In the genomic region with DNA sequence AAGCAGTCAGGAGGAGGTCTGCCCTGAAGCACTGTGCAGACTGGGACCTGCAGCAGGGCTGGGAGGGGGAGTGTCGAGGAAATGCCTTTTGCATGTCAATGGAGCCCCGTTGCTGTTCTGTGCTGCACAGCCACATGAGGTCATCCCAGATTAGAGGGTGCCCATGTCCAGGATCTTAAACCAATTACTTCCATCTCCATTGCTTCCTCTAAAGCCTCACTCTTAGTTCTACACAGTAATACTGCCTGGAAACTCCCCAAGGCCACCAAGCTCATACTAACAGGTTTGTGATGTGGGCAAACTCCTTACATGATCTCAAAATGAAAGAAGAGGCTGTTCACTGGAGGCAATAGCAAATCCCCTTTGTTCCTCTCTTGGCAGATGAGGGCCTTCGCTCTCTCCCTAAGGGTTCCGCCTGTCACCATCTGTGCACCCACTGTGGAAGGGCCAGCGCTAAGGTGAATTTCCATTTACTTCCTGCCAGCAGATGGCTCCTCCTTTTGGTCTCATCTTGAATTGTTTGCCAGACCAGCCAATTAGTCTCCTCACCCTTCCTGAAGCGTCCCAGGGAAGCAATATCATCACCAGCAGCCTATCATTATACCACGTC, we compare ENCODE assay signal across 9 cellular contexts. TPM values are rescaled to one million over a fixed set of nuclear protein-coding genes. Genes with fewer than 3 reads are reported as not detected.
DNase-seq lines count a peak whose midpoint lies in the region; ATAC-seq and TF ChIP-seq lines count a peak whose summit lies in the region.
"Had no signal": no experiment of that assay in that cellular context is flagged by ENCODE, and none has a peak within 500 bp of the region (broad histone marks: within the 10 kb centered on the region; RNA-seq: fewer than 3 reads in every experiment).

No MANE protein-coding gene starts in this region.

- H3K27ac Mint-ChIP-seq in GM23338 (no peak overlapping the region), glutamatergic neuron (ENCODE audit: unreplicated experiment) (peak overlapping the region; percentile 99)

- H3F3A ChIP-seq in GM23338 (replicated peaks; ENCODE audit: low read depth), result no peaks in the 10 kb centered on the region

- peak overlapping the region; percentile 65; the same call in 1 of the 2 replicates for H3K4me2 ChIP-seq in GM23338

- no peaks in the 10 kb centered on the region for H3K9me3 ChIP-seq in effector memory CD4-positive, alpha-beta T cell (ENCODE audit: control insufficient read depth, low read length)

- H3K27me3 ChIP-seq in GM23338 (ENCODE audit: insufficient read depth), result no peaks in the 10 kb centered on the region
- H3K27me3 ChIP-seq in effector memory CD4-positive, alpha-beta T cell (replicated peaks; ENCODE audit: control insufficient read depth, insufficient read depth, low read length, poor library complexity, severe bottlenecking), result no peaks in the 10 kb centered on the region
- H3K27me3 ChIP-seq: dorsolateral prefrontal cortex had no signal

- 0 out of 2 replicates have a peak, but pooled peaks cover 4% of the 10 kb centered on the region for H3K9me2 ChIP-seq in GM23338 (ENCODE audit: insufficient read depth)

- no peak overlapping the region; the same call in 2 of the 3 replicates for H3K4me3 Mint-ChIP-seq in GM23338
- peak overlapping the region; percentile 77 for H3K4me3 Mint-ChIP-seq in glutamatergic neuron (ENCODE audit: unreplicated experiment)

- ATAC-seq in GM23338, result peak; percentile 91
- no peak for ATAC-seq in GM18867 (IDR thresholded peaks at IDR 0.05; ENCODE audit: unreplicated experiment)

- no peak overlapping the region for H3K4me3 ChIP-seq in GM23338
- no peak overlapping the region for H3K4me3 ChIP-seq in effector memory CD4-positive, alpha-beta T cell (ENCODE audit: insufficient read depth, low read depth, low read length, poor library complexity, severe bottlenecking)

- H4K20me1 ChIP-seq in GM23338 (replicated peaks; ENCODE audit: insufficient read depth), result no peaks in the 10 kb centered on the region

- no peaks in the 10 kb centered on the region for H3K36me3 ChIP-seq in GM23338 (ENCODE audit: insufficient read depth)
- H3K36me3 ChIP-seq in effector memory CD4-positive, alpha-beta T cell (ENCODE audit: control insufficient read depth, insufficient read depth, low read length), result no peaks in the 10 kb centered on the region

- no peaks in the 10 kb centered on the region for H3K79me2 ChIP-seq in GM23338 (replicated peaks; ENCODE audit: insufficient read depth)

- H3K4me1 ChIP-seq in GM23338 (ENCODE audit: insufficient read depth), result peaks cover 12% of the 10 kb centered on the region
- no peaks in the 10 kb centered on the region for H3K4me1 ChIP-seq in effector memory CD4-positive, alpha-beta T cell (ENCODE audit: control insufficient read depth, insufficient read depth, low read length, poor library complexity, severe bottlenecking)

- H3K27ac ChIP-seq in GM23338 (ENCODE audit: low read depth), result no peak overlapping the region
- no peak overlapping the region for H3K27ac ChIP-seq in effector memory CD4-positive, alpha-beta T cell (ENCODE audit: insufficient read depth, low read length, poor library complexity, severe bottlenecking)

- H3K27me3 Mint-ChIP-seq in GM23338 (ENCODE audit: insufficient read depth, low read depth, poor library complexity), result peaks cover 2% of the 10 kb centered on the region
- peaks cover 12% of the 10 kb centered on the region for H3K27me3 Mint-ChIP-seq in glutamatergic neuron (ENCODE audit: unreplicated experiment)

- H3K4me1 Mint-ChIP-seq in GM23338 (peaks cover 13% of the 10 kb centered on the region), glutamatergic neuron (ENCODE audit: low read depth, unreplicated experiment) (peaks cover 21% of the 10 kb centered on the region)

- no peaks in the 10 kb centered on the region for H3K36me3 Mint-ChIP-seq in GM23338 (ENCODE audit: low read depth)
- H3K36me3 Mint-ChIP-seq in glutamatergic neuron (ENCODE audit: unreplicated experiment), result no peaks in the 10 kb centered on the region

- TF ChIP-seq CTCF in GM23338 (conservative IDR thresholded peaks at IDR 0.05; ENCODE audit: low read depth in 2 of 2) (peak; percentile 48 to 65), glutamatergic neuron (IDR thresholded peaks at IDR 0.05; ENCODE audit: partially characterized antibody, unreplicated experiment) (no peak)

- no peaks in the 10 kb centered on the region for H3K9me3 Mint-ChIP-seq in GM23338
- peaks cover 15% of the 10 kb centered on the region for H3K9me3 Mint-ChIP-seq in glutamatergic neuron (ENCODE audit: unreplicated experiment)

- DNase-seq in EH (ENCODE audit: low read depth), result peak; percentile 10
- DNase-seq in GM23338 (ENCODE audit: low spot score), result peak; percentile 69
- DNase-seq in NCI-H82 treated with DMSO at 0.1 percent for 48 hours (lab: John Stamatoyannopoulos, UW; ENCODE audit: unreplicated experiment), result peak; percentile 95
- DNase-seq in glutamatergic neuron, result peak; percentile 86
- DNase-seq in GF-D8 (lab: John Stamatoyannopoulos, UW), result no peak
- DNase-seq in NCI-H2196 (lab: John Stamatoyannopoulos, UW; ENCODE audit: unreplicated experiment), result no peak
- DNase-seq in effector memory CD4-positive, alpha-beta T cell, result no peak

- peak overlapping the region; percentile 87; the same call in 1 of the 2 replicates for H2AFZ ChIP-seq in GM23338

TF ChIP-seq in GM23338, 12 proteins besides CTCF, POLR2A, EP300 and RAD21 (continues in another document):
- TF ChIP-seq ZNF331 (CRISPR knock-in tag; IDR thresholded peaks at IDR 0.05; ENCODE audit: low read depth) (no peak), CREB1 (CRISPR knock-in tag; IDR thresholded peaks at IDR 0.05; ENCODE audit: low read depth) (no peak), EZH2phosphoT487 (IDR thresholded peaks at IDR 0.05; ENCODE audit: unreplicated experiment) (no peak), EZH2 (IDR thresholded peaks at IDR 0.05; ENCODE audit: low read depth, unreplicated experiment) (no peak)
- TF ChIP-seq, protein P1, sequence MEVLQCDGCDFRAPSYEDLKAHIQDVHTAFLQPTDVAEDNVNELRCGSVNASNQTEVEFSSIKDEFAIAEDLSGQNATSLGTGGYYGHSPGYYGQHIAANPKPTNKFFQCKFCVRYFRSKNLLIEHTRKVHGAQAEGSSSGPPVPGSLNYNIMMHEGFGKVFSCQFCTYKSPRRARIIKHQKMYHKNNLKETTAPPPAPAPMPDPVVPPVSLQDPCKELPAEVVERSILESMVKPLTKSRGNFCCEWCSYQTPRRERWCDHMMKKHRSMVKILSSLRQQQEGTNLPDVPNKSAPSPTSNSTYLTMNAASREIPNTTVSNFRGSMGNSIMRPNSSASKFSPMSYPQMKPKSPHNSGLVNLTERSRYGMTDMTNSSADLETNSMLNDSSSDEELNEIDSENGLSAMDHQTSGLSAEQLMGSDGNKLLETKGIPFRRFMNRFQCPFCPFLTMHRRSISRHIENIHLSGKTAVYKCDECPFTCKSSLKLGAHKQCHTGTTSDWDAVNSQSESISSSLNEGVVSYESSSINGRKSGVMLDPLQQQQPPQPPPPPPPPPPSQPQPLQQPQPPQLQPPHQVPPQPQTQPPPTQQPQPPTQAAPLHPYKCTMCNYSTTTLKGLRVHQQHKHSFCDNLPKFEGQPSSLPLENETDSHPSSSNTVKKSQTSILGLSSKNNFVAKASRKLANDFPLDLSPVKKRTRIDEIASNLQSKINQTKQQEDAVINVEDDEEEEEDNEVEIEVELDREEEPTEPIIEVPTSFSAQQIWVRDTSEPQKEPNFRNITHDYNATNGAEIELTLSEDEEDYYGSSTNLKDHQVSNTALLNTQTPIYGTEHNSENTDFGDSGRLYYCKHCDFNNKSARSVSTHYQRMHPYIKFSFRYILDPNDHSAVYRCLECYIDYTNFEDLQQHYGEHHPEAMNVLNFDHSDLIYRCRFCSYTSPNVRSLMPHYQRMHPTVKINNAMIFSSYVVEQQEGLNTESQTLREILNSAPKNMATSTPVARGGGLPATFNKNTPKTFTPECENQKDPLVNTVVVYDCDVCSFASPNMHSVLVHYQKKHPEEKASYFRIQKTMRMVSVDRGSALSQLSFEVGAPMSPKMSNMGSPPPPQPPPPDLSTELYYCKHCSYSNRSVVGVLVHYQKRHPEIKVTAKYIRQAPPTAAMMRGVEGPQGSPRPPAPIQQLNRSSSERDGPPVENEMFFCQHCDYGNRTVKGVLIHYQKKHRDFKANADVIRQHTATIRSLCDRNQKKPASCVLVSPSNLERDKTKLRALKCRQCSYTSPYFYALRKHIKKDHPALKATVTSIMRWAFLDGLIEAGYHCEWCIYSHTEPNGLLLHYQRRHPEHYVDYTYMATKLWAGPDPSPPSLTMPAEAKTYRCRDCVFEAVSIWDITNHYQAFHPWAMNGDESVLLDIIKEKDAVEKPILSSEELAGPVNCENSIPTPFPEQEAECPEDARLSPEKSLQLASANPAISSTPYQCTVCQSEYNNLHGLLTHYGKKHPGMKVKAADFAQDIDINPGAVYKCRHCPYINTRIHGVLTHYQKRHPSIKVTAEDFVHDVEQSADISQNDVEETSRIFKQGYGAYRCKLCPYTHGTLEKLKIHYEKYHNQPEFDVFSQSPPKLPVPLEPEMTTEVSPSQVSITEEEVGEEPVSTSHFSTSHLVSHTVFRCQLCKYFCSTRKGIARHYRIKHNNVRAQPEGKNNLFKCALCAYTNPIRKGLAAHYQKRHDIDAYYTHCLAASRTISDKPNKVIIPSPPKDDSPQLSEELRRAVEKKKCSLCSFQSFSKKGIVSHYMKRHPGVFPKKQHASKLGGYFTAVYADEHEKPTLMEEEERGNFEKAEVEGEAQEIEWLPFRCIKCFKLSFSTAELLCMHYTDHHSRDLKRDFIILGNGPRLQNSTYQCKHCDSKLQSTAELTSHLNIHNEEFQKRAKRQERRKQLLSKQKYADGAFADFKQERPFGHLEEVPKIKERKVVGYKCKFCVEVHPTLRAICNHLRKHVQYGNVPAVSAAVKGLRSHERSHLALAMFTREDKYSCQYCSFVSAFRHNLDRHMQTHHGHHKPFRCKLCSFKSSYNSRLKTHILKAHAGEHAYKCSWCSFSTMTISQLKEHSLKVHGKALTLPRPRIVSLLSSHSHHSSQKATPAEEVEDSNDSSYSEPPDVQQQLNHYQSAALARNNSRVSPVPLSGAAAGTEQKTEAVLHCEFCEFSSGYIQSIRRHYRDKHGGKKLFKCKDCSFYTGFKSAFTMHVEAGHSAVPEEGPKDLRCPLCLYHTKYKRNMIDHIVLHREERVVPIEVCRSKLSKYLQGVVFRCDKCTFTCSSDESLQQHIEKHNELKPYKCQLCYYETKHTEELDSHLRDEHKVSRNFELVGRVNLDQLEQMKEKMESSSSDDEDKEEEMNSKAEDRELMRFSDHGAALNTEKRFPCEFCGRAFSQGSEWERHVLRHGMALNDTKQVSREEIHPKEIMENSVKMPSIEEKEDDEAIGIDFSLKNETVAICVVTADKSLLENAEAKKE (CRISPR knock-in tag; IDR thresholded peaks at IDR 0.05), result no peak

RNA-seq across cellular contexts. Expression of a gene that starts 35.4 kb away (rescaled TPM):
- 173 and 189 TPM in 2 replicates for total RNA-seq in GM23338 (2014; rRNA removed; shearing (Covaris generic))
- polyA plus RNA-seq in GM23338 (2016; fragmentation: Nextera tagmentation; extraction: Ambion mirVana), result 74.1 and 84.4 TPM in 2 replicates
- total RNA-seq in glutamatergic neuron (ENCODE audit: unreplicated experiment), result 27.6 TPM

Comparison
In these comparisons a context has a peak if more than half of its experiments do, and no peak if none do; other contexts are left out.
1. DNase-seq: peak in EH (single experiment), GM23338 (single experiment), NCI-H82 treated with DMSO at 0.1 percent for 48 hours (single experiment) and glutamatergic neuron (single experiment); none in GF-D8 (single experiment), NCI-H2196 (single experiment) and effector memory CD4-positive, alpha-beta T cell (0 of 3).